17 cellular contexts compared by ENCODE assay signal in genomic region chr2:193965263-193965662, GRCh38.
DNase-seq lines count a peak whose midpoint lies in the region; ATAC-seq and TF ChIP-seq lines count a peak whose summit lies in the region.
"Had no signal": no experiment of that assay in that cellular context is flagged by ENCODE, and none has a peak within 500 bp of the region (broad histone marks: within the 10 kb centered on the region; RNA-seq: fewer than 3 reads in every experiment).

No MANE protein-coding gene starts in this region.

- H3K4me3 ChIP-seq in SK-N-SH (ENCODE audit: low read depth in 2 of 2, low read length in 1 of 2) (no peak overlapping the region), WERI-Rb-1 (ENCODE audit: low read depth, low read length) (no peak overlapping the region), breast epithelium (no peak overlapping the region)
- H3K4me3 ChIP-seq: SJCRH30 had no signal

- H3K9me3 ChIP-seq in SK-N-SH (no peaks in the 10 kb centered on the region), WERI-Rb-1 (ENCODE audit: severe bottlenecking) (no peaks in the 10 kb centered on the region), breast epithelium (no peaks in the 10 kb centered on the region)
- H3K9me3 ChIP-seq: SJCRH30 had no signal

- WGBS in SK-N-SH (ENCODE audit: low lambda C conversion rate) = 45% methylated on average over 4 of the region's 4 CpGs

- H3K27me3 ChIP-seq in SK-N-SH (ENCODE audit: insufficient read depth) (no peaks in the 10 kb centered on the region), WERI-Rb-1 (ENCODE audit: insufficient read depth, low read depth, severe bottlenecking) (no peaks in the 10 kb centered on the region), breast epithelium (no peaks in the 10 kb centered on the region)
- H3K27me3 ChIP-seq: SJCRH30 had no signal

- no peak for TF ChIP-seq POLR2A in erythroblast (IDR thresholded peaks at IDR 0.05; ENCODE audit: low read length)
- TF ChIP-seq POLR2A in breast epithelium (IDR thresholded peaks at IDR 0.05) = no peak

- POLR2A ChIA-PET in SK-N-SH (lab: Yijun Ruan, JAX) = no interaction called here

- H4K20me1 ChIP-seq in SK-N-SH (ENCODE audit: insufficient read depth) = no peaks in the 10 kb centered on the region

- H2AFZ ChIP-seq in SK-N-SH (ENCODE audit: low read depth) = peak overlapping the region; percentile 0; the same call in 1 of the 2 replicates

- no peak for TF ChIP-seq EP300 in SK-N-SH (IDR thresholded peaks at IDR 0.05; ENCODE audit: borderline replicate concordance in 1 of 2, low read depth in 1 of 2, low read length in 1 of 2)

- no peaks in the 10 kb centered on the region for H3K9me2 ChIP-seq in SK-N-SH

- CTCF ChIA-PET in SK-N-SH (lab: Yijun Ruan, JAX) = no interaction called here

- H3K27ac ChIP-seq in SK-N-SH (ENCODE audit: low read depth in 2 of 2, low read length in 1 of 2) (no peak overlapping the region), WERI-Rb-1 (peak overlapping the region; percentile 73), breast epithelium (no peak overlapping the region)
- H3K27ac ChIP-seq: SJCRH30 had no signal

- H3K36me3 ChIP-seq in SK-N-SH (replicated peaks in 1 of 2; ENCODE audit: control insufficient read depth in 1 of 2, insufficient read depth in 2 of 2, low read length in 1 of 2) (peaks cover 0 to 4% of the 10 kb centered on the region in 2 experiments), WERI-Rb-1 (no peaks in the 10 kb centered on the region), breast epithelium (no peaks in the 10 kb centered on the region)
- H3K36me3 ChIP-seq: SJCRH30 had no signal

- H3K79me2 ChIP-seq in SK-N-SH (ENCODE audit: insufficient read depth) = no peaks in the 10 kb centered on the region

- no peak for DNase-seq in SK-N-SH
- peak; percentile 55 for DNase-seq in WERI-Rb-1
- DNase-seq in iPS DF 4.7 (ENCODE audit: extremely low read depth, low spot score) = peak; percentile 28
- DNase-seq in erythroblast (lab: John Stamatoyannopoulos, UW) = no peak
- DNase-seq in breast epithelium (ENCODE audit: low spot score in 2 of 2) = no peak
- no peak for DNase-seq in CD1c-positive myeloid dendritic cell (ENCODE audit: extremely low spot score)
- DNase-seq: 8988T, DMS79, HCEC 1CT, NCI-H1105, NCI-H146, NCI-H2029 treated with DMSO at 0.1 percent for 48 hours, NCI-H345, OCI-M1, SJCRH30 had no signal

- ATAC-seq in SK-N-SH treated with all-trans-retinoic acid at 6 μM for 48 hours (no peak), GM19452 (IDR thresholded peaks at IDR 0.05; ENCODE audit: unreplicated experiment) (no peak)

- TF ChIP-seq RAD21 in SK-N-SH (IDR thresholded peaks at IDR 0.05; ENCODE audit: low read length) = no peak

- no peaks in the 10 kb centered on the region for H3F3A ChIP-seq in SK-N-SH (replicated peaks; ENCODE audit: insufficient read depth)

- H3K4me1 ChIP-seq in SK-N-SH (ENCODE audit: control insufficient read depth in 1 of 2, insufficient read depth in 2 of 2, low read depth in 1 of 2, low read length in 1 of 2) = no peaks in the 10 kb centered on the region
- H3K4me1 ChIP-seq in breast epithelium = no peaks in the 10 kb centered on the region
- H3K4me1 ChIP-seq: SJCRH30 had no signal

- no peak overlapping the region for H3K9ac ChIP-seq in SK-N-SH

- intact Hi-C loops in breast epithelium (cut with DNase I; ENCODE audit: low total_unique reads) = no loop called here

- no peak overlapping the region for H3K4me2 ChIP-seq in SK-N-SH

- TF ChIP-seq CTCF in SK-N-SH (IDR thresholded peaks at IDR 0.05) = no peak
- no peak for TF ChIP-seq CTCF in WERI-Rb-1 (IDR thresholded peaks at IDR 0.05; ENCODE audit: low read depth, low read length)
- TF ChIP-seq CTCF in breast epithelium (IDR thresholded peaks at IDR 0.05) = no peak

TF ChIP-seq in SK-N-SH, 30 proteins besides CTCF, POLR2A, EP300 and RAD21:
- TF ChIP-seq, protein P1, sequence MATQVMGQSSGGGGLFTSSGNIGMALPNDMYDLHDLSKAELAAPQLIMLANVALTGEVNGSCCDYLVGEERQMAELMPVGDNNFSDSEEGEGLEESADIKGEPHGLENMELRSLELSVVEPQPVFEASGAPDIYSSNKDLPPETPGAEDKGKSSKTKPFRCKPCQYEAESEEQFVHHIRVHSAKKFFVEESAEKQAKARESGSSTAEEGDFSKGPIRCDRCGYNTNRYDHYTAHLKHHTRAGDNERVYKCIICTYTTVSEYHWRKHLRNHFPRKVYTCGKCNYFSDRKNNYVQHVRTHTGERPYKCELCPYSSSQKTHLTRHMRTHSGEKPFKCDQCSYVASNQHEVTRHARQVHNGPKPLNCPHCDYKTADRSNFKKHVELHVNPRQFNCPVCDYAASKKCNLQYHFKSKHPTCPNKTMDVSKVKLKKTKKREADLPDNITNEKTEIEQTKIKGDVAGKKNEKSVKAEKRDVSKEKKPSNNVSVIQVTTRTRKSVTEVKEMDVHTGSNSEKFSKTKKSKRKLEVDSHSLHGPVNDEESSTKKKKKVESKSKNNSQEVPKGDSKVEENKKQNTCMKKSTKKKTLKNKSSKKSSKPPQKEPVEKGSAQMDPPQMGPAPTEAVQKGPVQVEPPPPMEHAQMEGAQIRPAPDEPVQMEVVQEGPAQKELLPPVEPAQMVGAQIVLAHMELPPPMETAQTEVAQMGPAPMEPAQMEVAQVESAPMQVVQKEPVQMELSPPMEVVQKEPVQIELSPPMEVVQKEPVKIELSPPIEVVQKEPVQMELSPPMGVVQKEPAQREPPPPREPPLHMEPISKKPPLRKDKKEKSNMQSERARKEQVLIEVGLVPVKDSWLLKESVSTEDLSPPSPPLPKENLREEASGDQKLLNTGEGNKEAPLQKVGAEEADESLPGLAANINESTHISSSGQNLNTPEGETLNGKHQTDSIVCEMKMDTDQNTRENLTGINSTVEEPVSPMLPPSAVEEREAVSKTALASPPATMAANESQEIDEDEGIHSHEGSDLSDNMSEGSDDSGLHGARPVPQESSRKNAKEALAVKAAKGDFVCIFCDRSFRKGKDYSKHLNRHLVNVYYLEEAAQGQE (IDR thresholded peaks at IDR 0.05; ENCODE audit: low read depth, low read length) = no peak
- TF ChIP-seq EZH2phosphoT487 (IDR thresholded peaks at IDR 0.05; ENCODE audit: borderline replicate concordance, low read depth) (no peak), NFIC (IDR thresholded peaks at IDR 0.05; ENCODE audit: borderline replicate concordance) (no peak), RFX5 (IDR thresholded peaks at IDR 0.05; ENCODE audit: low read length) (no peak), SMC3 (IDR thresholded peaks at IDR 0.05; ENCODE audit: low read depth, low read length) (no peak)
TF ChIP-seq in SK-N-SH: peak in this region for 0.

TF ChIP-seq in SK-N-SH treated with all-trans-retinoic acid at 6 μM for 48 hours, 23 proteins besides CTCF, POLR2A, EP300 and RAD21:
- no peak for TF ChIP-seq ARNTL (CRISPR knock-in tag; IDR thresholded peaks at IDR 0.05; ENCODE audit: borderline replicate concordance, low read depth)
- TF ChIP-seq SNAI2 (CRISPR knock-in tag; IDR thresholded peaks at IDR 0.05) = no peak
- TF ChIP-seq, protein P2, sequence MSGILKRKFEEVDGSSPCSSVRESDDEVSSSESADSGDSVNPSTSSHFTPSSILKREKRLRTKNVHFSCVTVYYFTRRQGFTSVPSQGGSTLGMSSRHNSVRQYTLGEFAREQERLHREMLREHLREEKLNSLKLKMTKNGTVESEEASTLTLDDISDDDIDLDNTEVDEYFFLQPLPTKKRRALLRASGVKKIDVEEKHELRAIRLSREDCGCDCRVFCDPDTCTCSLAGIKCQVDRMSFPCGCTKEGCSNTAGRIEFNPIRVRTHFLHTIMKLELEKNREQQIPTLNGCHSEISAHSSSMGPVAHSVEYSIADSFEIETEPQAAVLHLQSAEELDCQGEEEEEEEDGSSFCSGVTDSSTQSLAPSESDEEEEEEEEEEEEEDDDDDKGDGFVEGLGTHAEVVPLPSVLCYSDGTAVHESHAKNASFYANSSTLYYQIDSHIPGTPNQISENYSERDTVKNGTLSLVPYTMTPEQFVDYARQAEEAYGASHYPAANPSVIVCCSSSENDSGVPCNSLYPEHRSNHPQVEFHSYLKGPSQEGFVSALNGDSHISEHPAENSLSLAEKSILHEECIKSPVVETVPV (CRISPR knock-in tag; IDR thresholded peaks at IDR 0.05) = no peak
- TF ChIP-seq ZC3H10 (CRISPR knock-in tag; IDR thresholded peaks at IDR 0.05) = no peak
- no peak for TF ChIP-seq PPARA (CRISPR knock-in tag; IDR thresholded peaks at IDR 0.05; ENCODE audit: borderline replicate concordance)
- TF ChIP-seq, protein P3, sequence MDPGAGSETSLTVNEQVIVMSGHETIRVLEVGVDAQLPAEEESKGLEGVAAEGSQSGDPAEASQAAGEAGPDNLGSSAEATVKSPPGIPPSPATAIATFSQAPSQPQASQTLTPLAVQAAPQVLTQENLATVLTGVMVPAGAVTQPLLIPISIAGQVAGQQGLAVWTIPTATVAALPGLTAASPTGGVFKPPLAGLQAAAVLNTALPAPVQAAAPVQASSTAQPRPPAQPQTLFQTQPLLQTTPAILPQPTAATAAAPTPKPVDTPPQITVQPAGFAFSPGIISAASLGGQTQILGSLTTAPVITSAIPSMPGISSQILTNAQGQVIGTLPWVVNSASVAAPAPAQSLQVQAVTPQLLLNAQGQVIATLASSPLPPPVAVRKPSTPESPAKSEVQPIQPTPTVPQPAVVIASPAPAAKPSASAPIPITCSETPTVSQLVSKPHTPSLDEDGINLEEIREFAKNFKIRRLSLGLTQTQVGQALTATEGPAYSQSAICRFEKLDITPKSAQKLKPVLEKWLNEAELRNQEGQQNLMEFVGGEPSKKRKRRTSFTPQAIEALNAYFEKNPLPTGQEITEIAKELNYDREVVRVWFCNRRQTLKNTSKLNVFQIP (CRISPR knock-in tag; IDR thresholded peaks at IDR 0.05; ENCODE audit: borderline replicate concordance, low read depth) = no peak
- TF ChIP-seq CSDC2 (CRISPR knock-in tag; IDR thresholded peaks at IDR 0.05) = no peak

Comparison
In these comparisons a context has a peak if more than half of its experiments do, and no peak if none do; other contexts are left out.
1. DNase-seq: peak in WERI-Rb-1 (single experiment) and iPS DF 4.7 (single experiment); none in SK-N-SH (single experiment), erythroblast (0 of 2), breast epithelium (0 of 2) and CD1c-positive myeloid dendritic cell (single experiment).